ENCODE assay signal across 1 cellular context in the genomic region with DNA sequence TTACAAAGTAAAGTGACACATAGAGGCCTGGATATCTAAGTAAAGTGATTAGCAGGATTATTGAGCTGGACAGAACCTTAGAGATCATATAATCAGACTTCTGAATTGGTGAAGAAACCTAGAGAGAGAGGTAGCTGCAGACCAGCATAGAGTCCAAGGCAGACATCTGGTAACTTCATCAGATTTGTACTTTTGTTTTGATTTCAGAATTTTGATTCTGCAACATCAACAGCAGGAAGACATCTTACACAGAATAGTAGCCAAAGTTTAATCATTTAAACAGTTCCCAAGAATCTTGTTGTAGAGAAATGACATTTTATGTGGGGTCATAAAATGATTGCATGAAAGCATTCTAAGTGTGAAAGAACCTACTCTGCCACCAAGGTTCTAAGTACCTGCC.
TF ChIP-seq lines count a peak whose summit lies in the region.

No MANE protein-coding gene starts in this region.

TF ChIP-seq in IMR-90, 13 proteins besides CTCF, POLR2A, EP300 and RAD21:
- TF ChIP-seq CHD1 (IDR thresholded peaks at IDR 0.05; ENCODE audit: low read depth, low read length) (no peak), NFE2L2 (IDR thresholded peaks at IDR 0.05; ENCODE audit: low read depth, low read length) (no peak)
